15 cellular contexts compared by ENCODE assay signal in the genomic region with DNA sequence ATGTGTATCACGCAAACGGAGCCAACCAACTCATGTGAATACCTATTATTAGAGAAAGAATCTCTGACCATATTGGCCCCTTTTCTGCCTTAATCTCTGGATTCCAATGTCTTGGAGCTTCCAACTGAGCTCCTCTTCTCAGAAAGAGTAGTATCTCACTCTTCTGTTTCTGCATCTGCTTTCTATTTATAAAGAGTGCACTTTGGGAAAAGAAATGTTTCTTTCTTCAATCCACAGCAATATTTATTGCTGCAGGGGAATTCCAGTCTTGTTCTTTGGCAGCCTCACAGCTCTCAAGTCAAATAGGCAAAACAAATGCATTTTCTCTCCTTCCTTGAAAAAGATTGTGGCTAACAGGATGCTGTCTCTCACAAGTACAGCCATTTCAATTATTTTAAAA.
DNase-seq lines count a peak whose midpoint lies in the region; ATAC-seq and TF ChIP-seq lines count a peak whose summit lies in the region.
"Had no signal": no experiment of that assay in that cellular context is flagged by ENCODE, and none has a peak within 500 bp of the region (broad histone marks: within the 10 kb centered on the region; RNA-seq: fewer than 3 reads in every experiment).

No MANE protein-coding gene starts in this region.

- no peak overlapping the region for H3K9ac ChIP-seq in SK-N-MC (ENCODE audit: insufficient read length)

- CTCF ChIA-PET in AG04449 (lab: Yijun Ruan, JAX), result no interaction called here

- H3K27me3 Mint-ChIP-seq in neural crest cell (ENCODE audit: low read depth) (no peaks in the 10 kb centered on the region), glutamatergic neuron (ENCODE audit: unreplicated experiment) (no peaks in the 10 kb centered on the region)
- H3K27me3 Mint-ChIP-seq: activated naive CD8-positive, alpha-beta T cell treated with anti-CD3 and anti-CD28 coated beads, Interleukin-2, amount 50 U/mL, for 24 hours had no signal

- no peaks in the 10 kb centered on the region for H3K36me3 ChIP-seq in SK-N-MC (ENCODE audit: insufficient read depth, low read length)

- H3K9me3 ChIP-seq in SK-N-MC (ENCODE audit: low read depth, low read length), result no peaks in the 10 kb centered on the region

- H3K4me3 Mint-ChIP-seq in neural crest cell (no peak overlapping the region), glutamatergic neuron (ENCODE audit: unreplicated experiment) (no peak overlapping the region)
- H3K4me3 Mint-ChIP-seq: activated naive CD8-positive, alpha-beta T cell treated with anti-CD3 and anti-CD28 coated beads, Interleukin-2, amount 50 U/mL, for 24 hours; natural killer cell had no signal

- H3K27ac Mint-ChIP-seq in neural crest cell (ENCODE audit: unreplicated experiment) (peak overlapping the region; percentile 76), glutamatergic neuron (ENCODE audit: unreplicated experiment) (no peak overlapping the region)
- H3K27ac Mint-ChIP-seq: activated naive CD8-positive, alpha-beta T cell treated with anti-CD3 and anti-CD28 coated beads, Interleukin-2, amount 50 U/mL, for 24 hours; natural killer cell had no signal

- peak overlapping the region; percentile 96 for H3K27ac ChIP-seq in SK-N-MC

- DNase-seq in AG04449 (ENCODE audit: low read depth, low spot score) (peak; percentile 12), SK-N-MC (ENCODE audit: low read depth, low spot score) (peak; percentile 58), fibroblast of peridontal ligament (ENCODE audit: extremely low read depth) (peak; percentile 24), neural crest cell (ENCODE audit: low read depth, low spot score) (no peak), NOMO-1 treated with DMSO at 0.1 percent for 48 hours (lab: John Stamatoyannopoulos, UW; ENCODE audit: unreplicated experiment) (no peak), glutamatergic neuron (no peak)
- DNase-seq: activated CD4-positive, alpha-beta T cell treated with anti-CD3 and anti-CD28 coated beads for 48 hours; activated naive CD8-positive, alpha-beta T cell treated with anti-CD3 and anti-CD28 coated beads, Interleukin-2, amount 50 U/mL, for 24 hours; activated T-cell treated with anti-CD3 and anti-CD28 coated beads, Interleukin-2, amount 50 U/mL, for 1 hour; dermis blood vessel endothelial cell; left colon; natural killer cell had no signal

- no peak for TF ChIP-seq CTCF in AG04449 (IDR thresholded peaks at IDR 0.05; ENCODE audit: insufficient read depth, low read length, missing control alignments)
- TF ChIP-seq CTCF in neural crest cell (conservative IDR thresholded peaks at IDR 0.05), result no peak
- TF ChIP-seq CTCF in glutamatergic neuron (IDR thresholded peaks at IDR 0.05; ENCODE audit: partially characterized antibody, unreplicated experiment), result no peak

- peaks cover 6% of the 10 kb centered on the region for H3K36me3 Mint-ChIP-seq in neural crest cell (ENCODE audit: low read depth)
- peaks cover 12% of the 10 kb centered on the region for H3K36me3 Mint-ChIP-seq in glutamatergic neuron (ENCODE audit: unreplicated experiment)

- no peak for ATAC-seq in HG03469 (IDR thresholded peaks at IDR 0.05; ENCODE audit: unreplicated experiment)
- no peak for ATAC-seq in GM19023 (IDR thresholded peaks at IDR 0.05; ENCODE audit: unreplicated experiment)
- ATAC-seq: activated naive CD8-positive, alpha-beta T cell treated with anti-CD3 and anti-CD28 coated beads, Interleukin-2, amount 50 U/mL, for 24 hours; K562; left colon; natural killer cell had no signal

- H3K9me3 Mint-ChIP-seq in neural crest cell (peaks cover 8% of the 10 kb centered on the region), glutamatergic neuron (ENCODE audit: unreplicated experiment) (no peaks in the 10 kb centered on the region)

- POLR2A ChIA-PET in AG04449 (lab: Yijun Ruan, JAX), result no interaction called here

- H3K4me3 ChIP-seq in AG04449 (ENCODE audit: low read depth, low read length) (no peak overlapping the region), SK-N-MC (peak overlapping the region; percentile 65)
- H3K4me3 ChIP-seq: K562 had no signal

- peaks cover 22% of the 10 kb centered on the region for H3K4me1 Mint-ChIP-seq in neural crest cell
- H3K4me1 Mint-ChIP-seq in glutamatergic neuron (ENCODE audit: low read depth, unreplicated experiment), result no peaks in the 10 kb centered on the region
- H3K4me1 Mint-ChIP-seq: activated naive CD8-positive, alpha-beta T cell treated with anti-CD3 and anti-CD28 coated beads, Interleukin-2, amount 50 U/mL, for 24 hours; natural killer cell had no signal

Comparison
In these comparisons a context has a peak if more than half of its experiments do, and no peak if none do; other contexts are left out.
1. DNase-seq: peak in AG04449 (single experiment), SK-N-MC (single experiment) and fibroblast of peridontal ligament (single experiment); none in neural crest cell (single experiment), NOMO-1 treated with DMSO at 0.1 percent for 48 hours (single experiment) and glutamatergic neuron (single experiment).